In the genomic region with DNA sequence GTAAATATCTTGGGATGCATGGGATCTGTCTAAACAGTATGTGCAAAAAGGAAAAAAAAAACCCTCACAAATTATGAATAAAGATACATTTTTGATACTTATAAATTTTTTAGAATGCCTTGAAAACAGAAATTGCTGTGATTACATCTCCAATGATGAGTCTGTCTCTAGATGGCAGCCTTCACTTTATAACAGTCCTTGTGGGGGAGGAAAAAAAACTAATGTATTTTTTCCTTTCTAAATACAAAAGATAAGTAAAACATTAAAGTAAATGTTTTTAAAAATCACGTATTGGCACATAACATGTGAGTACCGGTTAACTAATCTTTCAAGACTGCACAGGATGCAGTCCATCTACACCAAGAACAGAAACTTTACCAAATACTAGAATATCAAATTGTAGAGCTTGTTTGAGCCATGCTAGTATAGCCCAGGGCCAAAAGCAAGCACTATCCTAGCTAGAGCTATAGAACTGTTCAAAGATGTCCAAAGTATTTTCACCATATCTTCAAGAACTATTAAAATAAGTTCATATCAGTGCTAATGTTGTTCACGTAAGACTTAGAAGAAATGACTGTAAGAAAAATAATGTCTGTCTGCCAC, we compare ENCODE assay signal across 9 cellular contexts.
DNase-seq lines count a peak whose midpoint lies in the region; ATAC-seq, FAIRE-seq and TF ChIP-seq lines count a peak whose summit lies in the region.
"Had no signal": no experiment of that assay in that cellular context is flagged by ENCODE, and none has a peak within 500 bp of the region (broad histone marks: within the 10 kb centered on the region; RNA-seq: fewer than 3 reads in every experiment).

No MANE protein-coding gene starts in this region.

- no peaks in the 10 kb centered on the region for H3K27me3 Mint-ChIP-seq in T-helper 2 cell treated with Interferon-gamma antibody and Interleukin-4, amounts not matched to agents 5 μg/mL and 100 μg/mL, for 36 hours (ENCODE audit: low read depth)

- H3K4me2 ChIP-seq in mesendoderm (ENCODE audit: low read length) = no peak overlapping the region

- no peaks in the 10 kb centered on the region for H3K27me3 ChIP-seq in mesendoderm (ENCODE audit: insufficient read depth, low read length, poor library complexity)

- no peak overlapping the region for H3K27ac ChIP-seq in mesendoderm (ENCODE audit: low read depth, low read length)

- H3K23ac ChIP-seq in mesendoderm (ENCODE audit: low read length) = no peak overlapping the region

- H3K9ac ChIP-seq in mesendoderm (ENCODE audit: low read length) = no peak overlapping the region

- peak; percentile 27 for TF ChIP-seq CTCF in D721Med (IDR thresholded peaks at IDR 0.05; ENCODE audit: insufficient read depth, missing control alignments)

- H4K5ac ChIP-seq in mesendoderm (ENCODE audit: low read length) = no peak overlapping the region

- DNase-seq in D721Med (ENCODE audit: insufficient read length, low spot score) (no peak), NCI-H1436 (lab: John Stamatoyannopoulos, UW) (peak; percentile 6), dedifferentiated amniotic fluid mesenchymal stem cell (ENCODE audit: extremely low spot score) (peak; percentile 44), mesendoderm (peak; percentile 13), NCI-H1105 treated with DMSO at 0.1 percent for 48 hours (lab: John Stamatoyannopoulos, UW) (no peak)
- DNase-seq in T-helper 2 cell treated with Interferon-gamma antibody and Interleukin-4, amounts not matched to agents 5 μg/mL and 100 μg/mL, for 36 hours (ENCODE audit: low spot score) = no peak
- DNase-seq: activated naive CD4-positive, alpha-beta T cell had no signal

- no peak overlapping the region for H3K4me3 Mint-ChIP-seq in T-helper 2 cell treated with Interferon-gamma antibody and Interleukin-4, amounts not matched to agents 5 μg/mL and 100 μg/mL, for 36 hours

- no peaks in the 10 kb centered on the region for H3K36me3 ChIP-seq in mesendoderm (ENCODE audit: control insufficient read depth, insufficient read depth, low read length)

- H3K27ac Mint-ChIP-seq in T-helper 2 cell treated with Interferon-gamma antibody and Interleukin-4, amounts not matched to agents 5 μg/mL and 100 μg/mL, for 36 hours = no peak overlapping the region

- peaks cover 13% of the 10 kb centered on the region for H3K36me3 Mint-ChIP-seq in T-helper 2 cell treated with Interferon-gamma antibody and Interleukin-4, amounts not matched to agents 5 μg/mL and 100 μg/mL, for 36 hours (ENCODE audit: low read depth)

- H3K4ac ChIP-seq in mesendoderm (ENCODE audit: low read depth, low read length) = no peak overlapping the region

- H3K18ac ChIP-seq in mesendoderm (ENCODE audit: low read length) = no peak overlapping the region

- no peak overlapping the region for H2AK5ac ChIP-seq in mesendoderm (ENCODE audit: low read length)

- H3K9me3 Mint-ChIP-seq in T-helper 2 cell treated with Interferon-gamma antibody and Interleukin-4, amounts not matched to agents 5 μg/mL and 100 μg/mL, for 36 hours = no peaks in the 10 kb centered on the region

- no peaks in the 10 kb centered on the region for H3K79me1 ChIP-seq in mesendoderm (ENCODE audit: low read length)

- no peak overlapping the region for H2BK15ac ChIP-seq in mesendoderm (replicated peaks; ENCODE audit: low read depth)

- no CpG with 5 or more reads among the region's 3 CpGs for WGBS in mesendoderm (ENCODE audit: extremely low coverage, insufficient coverage, low lambda C conversion rate)

- no peak overlapping the region for H4K8ac ChIP-seq in mesendoderm (ENCODE audit: low read depth, low read length)

- H3K56ac ChIP-seq in mesendoderm (ENCODE audit: low read length) = no peak overlapping the region

- FAIRE-seq in D721Med (lab: Jason Lieb, UNC) = no peak

- H3K4me1 Mint-ChIP-seq in T-helper 2 cell treated with Interferon-gamma antibody and Interleukin-4, amounts not matched to agents 5 μg/mL and 100 μg/mL, for 36 hours (ENCODE audit: low read depth) = peaks cover 2% of the 10 kb centered on the region

- no peak overlapping the region for H2BK5ac ChIP-seq in mesendoderm (ENCODE audit: low read length)

- ATAC-seq in GM19455 (IDR thresholded peaks at IDR 0.05; ENCODE audit: unreplicated experiment) = no peak
- no peak for ATAC-seq in GM21515 (IDR thresholded peaks at IDR 0.05; ENCODE audit: unreplicated experiment)

- no peak overlapping the region for H3K4me3 ChIP-seq in mesendoderm (ENCODE audit: low read length)

- no peaks in the 10 kb centered on the region for H3K79me2 ChIP-seq in mesendoderm (ENCODE audit: control insufficient read depth, insufficient read depth, low read length)

- H2BK120ac ChIP-seq in mesendoderm (ENCODE audit: low read depth, low read length) = no peak overlapping the region

- H3K4me1 ChIP-seq in mesendoderm (ENCODE audit: control insufficient read depth, low read depth, low read length) = no peaks in the 10 kb centered on the region

Comparison
In these comparisons a context has a peak if more than half of its experiments do, and no peak if none do; other contexts are left out.
1. DNase-seq: peak in NCI-H1436 (single experiment), dedifferentiated amniotic fluid mesenchymal stem cell (single experiment) and mesendoderm (single experiment); none in D721Med (single experiment), NCI-H1105 treated with DMSO at 0.1 percent for 48 hours (single experiment) and T-helper 2 cell treated with Interferon-gamma antibody and Interleukin-4, amounts not matched to agents 5 μg/mL and 100 μg/mL, for 36 hours (single experiment).